In genomic region chr10:6140965-6141295, GRCh38 we compare ENCODE assay signal across 9 cellular contexts. TPM values are rescaled to one million over a fixed set of nuclear protein-coding genes. Genes with fewer than 3 reads are reported as not detected.
DNase-seq lines count a peak whose midpoint lies in the region; ATAC-seq and TF ChIP-seq lines count a peak whose summit lies in the region.
"Had no signal": no experiment of that assay in that cellular context is flagged by ENCODE, and none has a peak within 500 bp of the region (broad histone marks: within the 10 kb centered on the region; RNA-seq: fewer than 3 reads in every experiment).

No MANE protein-coding gene starts in this region.

- TF ChIP-seq POLR2A in breast epithelium (IDR thresholded peaks at IDR 0.05) (no peak), gastroesophageal sphincter (IDR thresholded peaks at IDR 0.05) (no peak)

- DNase-seq in breast epithelium (ENCODE audit: low spot score in 2 of 2) (no peak), medulla oblongata (ENCODE audit: extremely low spot score) (no peak), endothelial cell (ENCODE audit: low spot score) (no peak), HPDE6-E6E7 (ENCODE audit: extremely low spot score) (no peak)
- DNase-seq: glutamatergic neuron had no signal

- H3K9me3 Mint-ChIP-seq in endothelial cell (ENCODE audit: unreplicated experiment), result no peaks in the 10 kb centered on the region

- intact Hi-C loops in breast epithelium (cut with DNase I; ENCODE audit: low total_unique reads), result no loop called here

- ATAC-seq in GM18870 (IDR thresholded peaks at IDR 0.05; ENCODE audit: unreplicated experiment) (peak; percentile 4), HG03521 (IDR thresholded peaks at IDR 0.05; ENCODE audit: unreplicated experiment) (peak; percentile 3), gastroesophageal sphincter (no peak)

- H3K9me3 ChIP-seq in breast epithelium (no peaks in the 10 kb centered on the region), skeletal muscle satellite cell (replicated peaks; ENCODE audit: low read length) (no peaks in the 10 kb centered on the region), gastroesophageal sphincter (no peaks in the 10 kb centered on the region)

- peak overlapping the region; percentile 85 for H3K4me2 ChIP-seq in skeletal muscle satellite cell (ENCODE audit: low read length)

- peak overlapping the region; percentile 25 to 60 (median 47) for H3K4me3 ChIP-seq in breast epithelium
- peak overlapping the region; percentile 66 for H3K4me3 ChIP-seq in skeletal muscle satellite cell (ENCODE audit: low read length)
- peak overlapping the region in 1 of 2 donors; percentile 34 for H3K4me3 ChIP-seq in gastroesophageal sphincter

- no peak overlapping the region for H3K4me3 Mint-ChIP-seq in endothelial cell (ENCODE audit: unreplicated experiment)

- no peak for TF ChIP-seq CTCF in breast epithelium (IDR thresholded peaks at IDR 0.05)
- no peak for TF ChIP-seq CTCF in endothelial cell (IDR thresholded peaks at IDR 0.05; ENCODE audit: unreplicated experiment)
- no peak for TF ChIP-seq CTCF in gastroesophageal sphincter (IDR thresholded peaks at IDR 0.05)

- no peaks in the 10 kb centered on the region for H3K4me1 ChIP-seq in breast epithelium
- peaks cover 48% of the 10 kb centered on the region for H3K4me1 ChIP-seq in skeletal muscle satellite cell (ENCODE audit: control insufficient read depth, insufficient read depth, low read length)
- peaks cover 0 to 17% (median 3%) of the 10 kb centered on the region in 3 donors for H3K4me1 ChIP-seq in gastroesophageal sphincter

- no peak overlapping the region for H3K27ac Mint-ChIP-seq in endothelial cell (ENCODE audit: unreplicated experiment)

- H3K9ac ChIP-seq in skeletal muscle satellite cell (ENCODE audit: low read depth, low read length), result peak overlapping the region; percentile 13

- H3K27me3 Mint-ChIP-seq in endothelial cell (ENCODE audit: unreplicated experiment), result peaks cover 12% of the 10 kb centered on the region

- peaks cover 4% of the 10 kb centered on the region for H3K36me3 Mint-ChIP-seq in endothelial cell (ENCODE audit: low read depth, unreplicated experiment)

- H3K27ac ChIP-seq in breast epithelium (peak overlapping the region in 1 of 2 donors; percentile 65), gastroesophageal sphincter (no peak overlapping the region)

- no peak for TF ChIP-seq EP300 in gastroesophageal sphincter (IDR thresholded peaks at IDR 0.05)

- no peaks in the 10 kb centered on the region for H3K36me3 ChIP-seq in breast epithelium
- H3K36me3 ChIP-seq in skeletal muscle satellite cell (ENCODE audit: insufficient read depth, low read length), result no peaks in the 10 kb centered on the region
- no peaks in the 10 kb centered on the region for H3K36me3 ChIP-seq in gastroesophageal sphincter

- peaks cover 9% of the 10 kb centered on the region for H3K4me1 Mint-ChIP-seq in endothelial cell (ENCODE audit: unreplicated experiment)

- 76 to 100% methylated on average over 1 to 6 of the region's 8 CpGs for WGBS in gastroesophageal sphincter (ENCODE audit: low coverage in 1 of 2), 2 donors

- H3K27me3 ChIP-seq in breast epithelium, result no peaks in the 10 kb centered on the region
- H3K27me3 ChIP-seq in skeletal muscle satellite cell (ENCODE audit: control insufficient read depth, insufficient read depth, low read length), result peaks cover 15% of the 10 kb centered on the region
- peaks cover 22% of the 10 kb centered on the region for H3K27me3 ChIP-seq in gastroesophageal sphincter

RNA-seq across cellular contexts. Expression of gene RBM17, which starts 52.1 kb away (rescaled TPM):
- total RNA-seq in breast epithelium (10 to 100 TPM; 62.4 to 72.4 (median 68.2) TPM), endothelial cell (ENCODE audit: unreplicated experiment) (113 TPM), gastroesophageal sphincter (10 to 100 TPM; 51.0 to 72.9 (median 66.7) TPM)
- total RNA-seq in skeletal muscle satellite cell (2012; rRNA removed), result 20.5 and 28.6 TPM in 2 replicates
